17 cellular contexts compared by ENCODE assay signal in genomic region chr2:96594282-96594681, GRCh38.
DNase-seq lines count a peak whose midpoint lies in the region; ATAC-seq lines count a peak whose summit lies in the region.
"Had no signal": no experiment of that assay in that cellular context is flagged by ENCODE, and none has a peak within 500 bp of the region (broad histone marks: within the 10 kb centered on the region; RNA-seq: fewer than 3 reads in every experiment).

No MANE protein-coding gene starts in this region.

- no peak for ATAC-seq in stimulated activated naive CD8-positive, alpha-beta T cell treated with anti-CD3 and anti-CD28 coated beads, Interleukin-15, Interleukin-2, amounts not matched to agents 100 U/mL and 50 U/mL, for 24 hours
- peak; percentile 48 for ATAC-seq in central memory CD8-positive, alpha-beta T cell (replicated peaks; ENCODE audit: extremely low read depth, poor library complexity, severe bottlenecking)

- H3K27ac Mint-ChIP-seq in T-helper 2 cell treated with Interferon-gamma antibody and Interleukin-4, amounts not matched to agents 5 μg/mL and 100 μg/mL, for 36 hours: peak overlapping the region; percentile 93
- peak overlapping the region; percentile 90 for H3K27ac Mint-ChIP-seq in stimulated activated naive CD8-positive, alpha-beta T cell treated with anti-CD3 and anti-CD28 coated beads, Interleukin-15, Interleukin-2, amounts not matched to agents 100 ng/mL and 50 ng/mL, for 24 hours
- peak overlapping the region; percentile 87 for H3K27ac Mint-ChIP-seq in central memory CD8-positive, alpha-beta T cell (ENCODE audit: low read depth)
- H3K27ac Mint-ChIP-seq: dendritic cell treated with granulocyte-macrophage colony-stimulating factor and Interleukin-4, amounts not matched to agents 40 ng/mL and 50 ng/mL, for 4 days; progenitor cell of endocrine pancreas had no signal

- no peaks in the 10 kb centered on the region for H3K9me3 Mint-ChIP-seq in T-helper 2 cell treated with Interferon-gamma antibody and Interleukin-4, amounts not matched to agents 5 μg/mL and 100 μg/mL, for 36 hours
- H3K9me3 Mint-ChIP-seq in stimulated activated naive CD8-positive, alpha-beta T cell treated with anti-CD3 and anti-CD28 coated beads, Interleukin-15, Interleukin-2, amounts not matched to agents 100 ng/mL and 50 ng/mL, for 24 hours: no peaks in the 10 kb centered on the region
- H3K9me3 Mint-ChIP-seq in central memory CD8-positive, alpha-beta T cell: no peaks in the 10 kb centered on the region
- H3K9me3 Mint-ChIP-seq: dendritic cell treated with granulocyte-macrophage colony-stimulating factor and Interleukin-4, amounts not matched to agents 40 ng/mL and 50 ng/mL, for 4 days had no signal

- peaks cover 42% of the 10 kb centered on the region for H3K4me1 Mint-ChIP-seq in T-helper 2 cell treated with Interferon-gamma antibody and Interleukin-4, amounts not matched to agents 5 μg/mL and 100 μg/mL, for 36 hours (ENCODE audit: low read depth)
- peaks cover 31% of the 10 kb centered on the region for H3K4me1 Mint-ChIP-seq in stimulated activated naive CD8-positive, alpha-beta T cell treated with anti-CD3 and anti-CD28 coated beads, Interleukin-15, Interleukin-2, amounts not matched to agents 100 ng/mL and 50 ng/mL, for 24 hours (ENCODE audit: low read depth)
- H3K4me1 Mint-ChIP-seq in central memory CD8-positive, alpha-beta T cell: peaks cover 54% of the 10 kb centered on the region

- H3K27me3 Mint-ChIP-seq in T-helper 2 cell treated with Interferon-gamma antibody and Interleukin-4, amounts not matched to agents 5 μg/mL and 100 μg/mL, for 36 hours (ENCODE audit: low read depth): no peaks in the 10 kb centered on the region
- H3K27me3 Mint-ChIP-seq in stimulated activated naive CD8-positive, alpha-beta T cell treated with anti-CD3 and anti-CD28 coated beads, Interleukin-15, Interleukin-2, amounts not matched to agents 100 ng/mL and 50 ng/mL, for 24 hours: no peaks in the 10 kb centered on the region
- no peaks in the 10 kb centered on the region for H3K27me3 Mint-ChIP-seq in central memory CD8-positive, alpha-beta T cell
- H3K27me3 Mint-ChIP-seq: dendritic cell treated with granulocyte-macrophage colony-stimulating factor and Interleukin-4, amounts not matched to agents 40 ng/mL and 50 ng/mL, for 4 days; progenitor cell of endocrine pancreas had no signal

- H3K36me3 Mint-ChIP-seq in T-helper 2 cell treated with Interferon-gamma antibody and Interleukin-4, amounts not matched to agents 5 μg/mL and 100 μg/mL, for 36 hours (ENCODE audit: low read depth): peaks cover 71% of the 10 kb centered on the region
- peaks cover 73% of the 10 kb centered on the region for H3K36me3 Mint-ChIP-seq in stimulated activated naive CD8-positive, alpha-beta T cell treated with anti-CD3 and anti-CD28 coated beads, Interleukin-15, Interleukin-2, amounts not matched to agents 100 ng/mL and 50 ng/mL, for 24 hours (ENCODE audit: low read depth)
- H3K36me3 Mint-ChIP-seq in central memory CD8-positive, alpha-beta T cell (ENCODE audit: insufficient read depth): peaks cover 32% of the 10 kb centered on the region

- no peak for DNase-seq in T-helper 2 cell treated with Interferon-gamma antibody and Interleukin-4, amounts not matched to agents 5 μg/mL and 100 μg/mL, for 36 hours (ENCODE audit: low spot score)
- DNase-seq in T-helper 2 cell (no peak), epidermal melanocyte (ENCODE audit: insufficient read length, low spot score) (no peak), amygdala (lab: John Stamatoyannopoulos, UW) (no peak), activated gamma-delta T cell (lab: John Stamatoyannopoulos, UW) (no peak)
- DNase-seq in stimulated activated naive CD8-positive, alpha-beta T cell treated with anti-CD3 and anti-CD28 coated beads, Interleukin-15, Interleukin-2, amounts not matched to agents 100 U/mL and 50 U/mL, for 24 hours: no peak
- DNase-seq in central memory CD8-positive, alpha-beta T cell (ENCODE audit: low spot score in 2 of 2): no peak
- DNase-seq: 8988T, HCEC 1CT, NCI-H1105, NCI-H1930, NCI-H526 treated with DMSO at 0.1 percent for 48 hours, SJCRH30, upper lobe of right lung had no signal

- peak overlapping the region; percentile 71 for H3K4me3 Mint-ChIP-seq in T-helper 2 cell treated with Interferon-gamma antibody and Interleukin-4, amounts not matched to agents 5 μg/mL and 100 μg/mL, for 36 hours
- no peak overlapping the region for H3K4me3 Mint-ChIP-seq in stimulated activated naive CD8-positive, alpha-beta T cell treated with anti-CD3 and anti-CD28 coated beads, Interleukin-15, Interleukin-2, amounts not matched to agents 100 ng/mL and 50 ng/mL, for 24 hours
- peak overlapping the region; percentile 51 for H3K4me3 Mint-ChIP-seq in central memory CD8-positive, alpha-beta T cell
- H3K4me3 Mint-ChIP-seq: dendritic cell treated with granulocyte-macrophage colony-stimulating factor and Interleukin-4, amounts not matched to agents 40 ng/mL and 50 ng/mL, for 4 days had no signal
